1 cellular context compared by ENCODE assay signal in the genomic region with DNA sequence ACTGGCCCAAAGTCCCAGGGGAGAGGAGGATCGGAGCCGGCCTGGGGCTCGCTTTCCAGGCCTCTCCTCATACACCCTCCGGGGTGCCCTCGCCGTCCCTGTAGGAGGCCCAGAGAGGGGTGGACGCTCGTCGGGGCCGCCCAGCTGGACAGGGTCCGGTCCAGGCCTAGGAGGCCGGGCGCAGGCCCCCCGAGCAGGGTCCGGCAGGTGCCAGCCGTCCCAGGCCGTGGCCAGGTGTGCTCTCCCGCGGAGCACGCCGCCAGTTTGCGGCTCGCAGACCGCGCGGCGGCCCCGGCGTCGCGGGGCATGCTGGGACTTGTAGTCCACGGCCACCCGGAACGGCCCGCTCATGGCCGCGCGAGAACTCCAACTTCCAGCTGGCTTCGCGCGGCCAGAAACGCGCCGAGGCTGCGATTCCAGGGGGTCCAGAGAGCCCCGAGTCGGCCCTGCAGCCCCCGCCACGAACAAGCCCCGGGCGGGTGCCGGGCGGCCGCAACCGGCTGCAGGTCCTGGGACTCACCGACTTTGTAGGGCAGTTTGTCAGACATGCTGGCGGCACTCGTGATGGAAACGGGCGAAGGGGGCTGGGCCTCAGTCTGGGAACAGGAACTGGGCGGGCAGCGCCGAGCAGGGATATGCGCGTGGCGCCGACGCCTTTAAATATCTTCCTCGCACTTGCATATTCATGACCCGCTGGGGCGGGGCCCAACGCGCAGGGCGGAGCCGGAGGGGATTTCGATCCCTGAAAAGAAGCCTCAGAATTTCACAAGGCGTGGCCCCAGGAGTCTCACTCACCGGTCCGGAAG.
A peak's percentile ranks its signal among the peaks of the same experiment; 100 is the strongest.
TF ChIP-seq lines count a peak whose summit lies in the region.

A gene (minus strand): TSS at position 633 of the 806 bp plus-strand sequence. CDS start 85 bp downstream, at position 548.

TF ChIP-seq in HepG2, 621 proteins besides CTCF, POLR2A, EP300 and RAD21 (continued from another document and continues in another):
- TF ChIP-seq, protein P1, sequence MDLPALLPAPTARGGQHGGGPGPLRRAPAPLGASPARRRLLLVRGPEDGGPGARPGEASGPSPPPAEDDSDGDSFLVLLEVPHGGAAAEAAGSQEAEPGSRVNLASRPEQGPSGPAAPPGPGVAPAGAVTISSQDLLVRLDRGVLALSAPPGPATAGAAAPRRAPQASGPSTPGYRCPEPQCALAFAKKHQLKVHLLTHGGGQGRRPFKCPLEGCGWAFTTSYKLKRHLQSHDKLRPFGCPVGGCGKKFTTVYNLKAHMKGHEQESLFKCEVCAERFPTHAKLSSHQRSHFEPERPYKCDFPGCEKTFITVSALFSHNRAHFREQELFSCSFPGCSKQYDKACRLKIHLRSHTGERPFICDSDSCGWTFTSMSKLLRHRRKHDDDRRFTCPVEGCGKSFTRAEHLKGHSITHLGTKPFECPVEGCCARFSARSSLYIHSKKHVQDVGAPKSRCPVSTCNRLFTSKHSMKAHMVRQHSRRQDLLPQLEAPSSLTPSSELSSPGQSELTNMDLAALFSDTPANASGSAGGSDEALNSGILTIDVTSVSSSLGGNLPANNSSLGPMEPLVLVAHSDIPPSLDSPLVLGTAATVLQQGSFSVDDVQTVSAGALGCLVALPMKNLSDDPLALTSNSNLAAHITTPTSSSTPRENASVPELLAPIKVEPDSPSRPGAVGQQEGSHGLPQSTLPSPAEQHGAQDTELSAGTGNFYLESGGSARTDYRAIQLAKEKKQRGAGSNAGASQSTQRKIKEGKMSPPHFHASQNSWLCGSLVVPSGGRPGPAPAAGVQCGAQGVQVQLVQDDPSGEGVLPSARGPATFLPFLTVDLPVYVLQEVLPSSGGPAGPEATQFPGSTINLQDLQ (CRISPR knock-in tag; IDR thresholded peaks at IDR 0.05), result peak; percentile 96
- TF ChIP-seq ZNF33B (CRISPR knock-in tag; IDR thresholded peaks at IDR 0.05), result peak; percentile 69
- no peak for TF ChIP-seq NFRKB (IDR thresholded peaks at IDR 0.05)
- peak; percentile 73 for TF ChIP-seq CEBPB (IDR thresholded peaks at IDR 0.05; ENCODE audit: borderline replicate concordance, low read depth, low read length)
- TF ChIP-seq ZNF547 (CRISPR knock-in tag; IDR thresholded peaks at IDR 0.05), result peak; percentile 96
- TF ChIP-seq GATAD1 (CRISPR knock-in tag; IDR thresholded peaks at IDR 0.05), result peak; percentile 85
- peak; percentile 89 for TF ChIP-seq AHR (CRISPR knock-in tag; IDR thresholded peaks at IDR 0.05)
- TF ChIP-seq, protein P2, sequence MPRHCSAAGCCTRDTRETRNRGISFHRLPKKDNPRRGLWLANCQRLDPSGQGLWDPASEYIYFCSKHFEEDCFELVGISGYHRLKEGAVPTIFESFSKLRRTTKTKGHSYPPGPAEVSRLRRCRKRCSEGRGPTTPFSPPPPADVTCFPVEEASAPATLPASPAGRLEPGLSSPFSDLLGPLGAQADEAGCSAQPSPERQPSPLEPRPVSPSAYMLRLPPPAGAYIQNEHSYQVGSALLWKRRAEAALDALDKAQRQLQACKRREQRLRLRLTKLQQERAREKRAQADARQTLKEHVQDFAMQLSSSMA (CRISPR knock-in tag; IDR thresholded peaks at IDR 0.05), result peak; percentile 98
- TF ChIP-seq GFI1 (CRISPR knock-in tag; IDR thresholded peaks at IDR 0.05; ENCODE audit: borderline replicate concordance), result peak; percentile 49
- peak; percentile 48 for TF ChIP-seq TEAD3 (CRISPR knock-in tag; optimal IDR thresholded peaks at IDR 0.05; ENCODE audit: borderline replicate concordance)
- TF ChIP-seq, protein P3, sequence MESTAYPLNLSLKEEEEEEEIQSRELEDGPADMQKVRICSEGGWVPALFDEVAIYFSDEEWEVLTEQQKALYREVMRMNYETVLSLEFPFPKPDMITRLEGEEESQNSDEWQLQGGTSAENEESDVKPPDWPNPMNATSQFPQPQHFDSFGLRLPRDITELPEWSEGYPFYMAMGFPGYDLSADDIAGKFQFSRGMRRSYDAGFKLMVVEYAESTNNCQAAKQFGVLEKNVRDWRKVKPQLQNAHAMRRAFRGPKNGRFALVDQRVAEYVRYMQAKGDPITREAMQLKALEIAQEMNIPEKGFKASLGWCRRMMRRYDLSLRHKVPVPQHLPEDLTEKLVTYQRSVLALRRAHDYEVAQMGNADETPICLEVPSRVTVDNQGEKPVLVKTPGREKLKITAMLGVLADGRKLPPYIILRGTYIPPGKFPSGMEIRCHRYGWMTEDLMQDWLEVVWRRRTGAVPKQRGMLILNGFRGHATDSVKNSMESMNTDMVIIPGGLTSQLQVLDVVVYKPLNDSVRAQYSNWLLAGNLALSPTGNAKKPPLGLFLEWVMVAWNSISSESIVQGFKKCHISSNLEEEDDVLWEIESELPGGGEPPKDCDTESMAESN (CRISPR knock-in tag; conservative IDR thresholded peaks at IDR 0.05), result peak; percentile 86
- TF ChIP-seq ZKSCAN1 (IDR thresholded peaks at IDR 0.05; ENCODE audit: low read length), result no peak
- TF ChIP-seq, protein P4, sequence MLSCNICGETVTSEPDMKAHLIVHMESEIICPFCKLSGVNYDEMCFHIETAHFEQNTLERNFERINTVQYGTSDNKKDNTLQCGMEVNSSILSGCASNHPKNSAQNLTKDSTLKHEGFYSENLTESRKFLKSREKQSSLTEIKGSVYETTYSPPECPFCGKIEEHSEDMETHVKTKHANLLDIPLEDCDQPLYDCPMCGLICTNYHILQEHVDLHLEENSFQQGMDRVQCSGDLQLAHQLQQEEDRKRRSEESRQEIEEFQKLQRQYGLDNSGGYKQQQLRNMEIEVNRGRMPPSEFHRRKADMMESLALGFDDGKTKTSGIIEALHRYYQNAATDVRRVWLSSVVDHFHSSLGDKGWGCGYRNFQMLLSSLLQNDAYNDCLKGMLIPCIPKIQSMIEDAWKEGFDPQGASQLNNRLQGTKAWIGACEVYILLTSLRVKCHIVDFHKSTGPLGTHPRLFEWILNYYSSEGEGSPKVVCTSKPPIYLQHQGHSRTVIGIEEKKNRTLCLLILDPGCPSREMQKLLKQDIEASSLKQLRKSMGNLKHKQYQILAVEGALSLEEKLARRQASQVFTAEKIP (CRISPR knock-in tag; IDR thresholded peaks at IDR 0.05; ENCODE audit: borderline replicate concordance), result peak; percentile 95; the same call in 1 of the 2 replicates
- peak; percentile 18; the same call in 1 of the 2 replicates for TF ChIP-seq HOXA9 (CRISPR knock-in tag; IDR thresholded peaks at IDR 0.05; ENCODE audit: borderline replicate concordance)
- TF ChIP-seq PPARG (CRISPR knock-in tag; conservative IDR thresholded peaks at IDR 0.05), result peak; percentile 61
- TF ChIP-seq ZNF790 (CRISPR knock-in tag; IDR thresholded peaks at IDR 0.05; ENCODE audit: borderline replicate concordance), result peak; percentile 37; the same call in 1 of the 2 replicates
- peak; percentile 100 for TF ChIP-seq THAP11 (CRISPR knock-in tag; IDR thresholded peaks at IDR 0.05)
- TF ChIP-seq, protein P5, sequence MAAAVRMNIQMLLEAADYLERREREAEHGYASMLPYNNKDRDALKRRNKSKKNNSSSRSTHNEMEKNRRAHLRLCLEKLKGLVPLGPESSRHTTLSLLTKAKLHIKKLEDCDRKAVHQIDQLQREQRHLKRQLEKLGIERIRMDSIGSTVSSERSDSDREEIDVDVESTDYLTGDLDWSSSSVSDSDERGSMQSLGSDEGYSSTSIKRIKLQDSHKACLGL (CRISPR knock-in tag; IDR thresholded peaks at IDR 0.05), result peak; percentile 99
- no peak for TF ChIP-seq SP1 (IDR thresholded peaks at IDR 0.05)
- TF ChIP-seq SP1 (CRISPR knock-in tag; IDR thresholded peaks at IDR 0.05), result peak; percentile 70; the same call in 1 of the 2 replicates
- TF ChIP-seq, protein P6, sequence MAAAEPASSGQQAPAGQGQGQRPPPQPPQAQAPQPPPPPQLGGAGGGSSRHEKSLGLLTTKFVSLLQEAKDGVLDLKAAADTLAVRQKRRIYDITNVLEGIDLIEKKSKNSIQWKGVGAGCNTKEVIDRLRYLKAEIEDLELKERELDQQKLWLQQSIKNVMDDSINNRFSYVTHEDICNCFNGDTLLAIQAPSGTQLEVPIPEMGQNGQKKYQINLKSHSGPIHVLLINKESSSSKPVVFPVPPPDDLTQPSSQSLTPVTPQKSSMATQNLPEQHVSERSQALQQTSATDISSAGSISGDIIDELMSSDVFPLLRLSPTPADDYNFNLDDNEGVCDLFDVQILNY (CRISPR knock-in tag; conservative IDR thresholded peaks at IDR 0.05), result peak; percentile 83
- peak; percentile 95 for TF ChIP-seq ZNF607 (CRISPR knock-in tag; IDR thresholded peaks at IDR 0.05; ENCODE audit: borderline replicate concordance)
- peak; percentile 81 for TF ChIP-seq ISL2 (CRISPR knock-in tag; IDR thresholded peaks at IDR 0.05)
- TF ChIP-seq, protein P7, sequence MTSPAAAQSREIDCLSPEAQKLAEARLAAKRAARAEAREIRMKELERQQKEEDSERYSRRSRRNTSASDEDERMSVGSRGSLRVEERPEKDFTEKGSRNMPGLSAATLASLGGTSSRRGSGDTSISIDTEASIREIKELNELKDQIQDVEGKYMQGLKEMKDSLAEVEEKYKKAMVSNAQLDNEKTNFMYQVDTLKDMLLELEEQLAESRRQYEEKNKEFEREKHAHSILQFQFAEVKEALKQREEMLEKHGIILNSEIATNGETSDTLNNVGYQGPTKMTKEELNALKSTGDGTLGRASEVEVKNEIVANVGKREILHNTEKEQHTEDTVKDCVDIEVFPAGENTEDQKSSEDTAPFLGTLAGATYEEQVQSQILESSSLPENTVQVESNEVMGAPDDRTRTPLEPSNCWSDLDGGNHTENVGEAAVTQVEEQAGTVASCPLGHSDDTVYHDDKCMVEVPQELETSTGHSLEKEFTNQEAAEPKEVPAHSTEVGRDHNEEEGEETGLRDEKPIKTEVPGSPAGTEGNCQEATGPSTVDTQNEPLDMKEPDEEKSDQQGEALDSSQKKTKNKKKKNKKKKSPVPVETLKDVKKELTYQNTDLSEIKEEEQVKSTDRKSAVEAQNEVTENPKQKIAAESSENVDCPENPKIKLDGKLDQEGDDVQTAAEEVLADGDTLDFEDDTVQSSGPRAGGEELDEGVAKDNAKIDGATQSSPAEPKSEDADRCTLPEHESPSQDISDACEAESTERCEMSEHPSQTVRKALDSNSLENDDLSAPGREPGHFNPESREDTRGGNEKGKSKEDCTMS (CRISPR knock-in tag; conservative IDR thresholded peaks at IDR 0.05), result no peak; the same call in 1 of the 2 replicates
- TF ChIP-seq, protein P8, sequence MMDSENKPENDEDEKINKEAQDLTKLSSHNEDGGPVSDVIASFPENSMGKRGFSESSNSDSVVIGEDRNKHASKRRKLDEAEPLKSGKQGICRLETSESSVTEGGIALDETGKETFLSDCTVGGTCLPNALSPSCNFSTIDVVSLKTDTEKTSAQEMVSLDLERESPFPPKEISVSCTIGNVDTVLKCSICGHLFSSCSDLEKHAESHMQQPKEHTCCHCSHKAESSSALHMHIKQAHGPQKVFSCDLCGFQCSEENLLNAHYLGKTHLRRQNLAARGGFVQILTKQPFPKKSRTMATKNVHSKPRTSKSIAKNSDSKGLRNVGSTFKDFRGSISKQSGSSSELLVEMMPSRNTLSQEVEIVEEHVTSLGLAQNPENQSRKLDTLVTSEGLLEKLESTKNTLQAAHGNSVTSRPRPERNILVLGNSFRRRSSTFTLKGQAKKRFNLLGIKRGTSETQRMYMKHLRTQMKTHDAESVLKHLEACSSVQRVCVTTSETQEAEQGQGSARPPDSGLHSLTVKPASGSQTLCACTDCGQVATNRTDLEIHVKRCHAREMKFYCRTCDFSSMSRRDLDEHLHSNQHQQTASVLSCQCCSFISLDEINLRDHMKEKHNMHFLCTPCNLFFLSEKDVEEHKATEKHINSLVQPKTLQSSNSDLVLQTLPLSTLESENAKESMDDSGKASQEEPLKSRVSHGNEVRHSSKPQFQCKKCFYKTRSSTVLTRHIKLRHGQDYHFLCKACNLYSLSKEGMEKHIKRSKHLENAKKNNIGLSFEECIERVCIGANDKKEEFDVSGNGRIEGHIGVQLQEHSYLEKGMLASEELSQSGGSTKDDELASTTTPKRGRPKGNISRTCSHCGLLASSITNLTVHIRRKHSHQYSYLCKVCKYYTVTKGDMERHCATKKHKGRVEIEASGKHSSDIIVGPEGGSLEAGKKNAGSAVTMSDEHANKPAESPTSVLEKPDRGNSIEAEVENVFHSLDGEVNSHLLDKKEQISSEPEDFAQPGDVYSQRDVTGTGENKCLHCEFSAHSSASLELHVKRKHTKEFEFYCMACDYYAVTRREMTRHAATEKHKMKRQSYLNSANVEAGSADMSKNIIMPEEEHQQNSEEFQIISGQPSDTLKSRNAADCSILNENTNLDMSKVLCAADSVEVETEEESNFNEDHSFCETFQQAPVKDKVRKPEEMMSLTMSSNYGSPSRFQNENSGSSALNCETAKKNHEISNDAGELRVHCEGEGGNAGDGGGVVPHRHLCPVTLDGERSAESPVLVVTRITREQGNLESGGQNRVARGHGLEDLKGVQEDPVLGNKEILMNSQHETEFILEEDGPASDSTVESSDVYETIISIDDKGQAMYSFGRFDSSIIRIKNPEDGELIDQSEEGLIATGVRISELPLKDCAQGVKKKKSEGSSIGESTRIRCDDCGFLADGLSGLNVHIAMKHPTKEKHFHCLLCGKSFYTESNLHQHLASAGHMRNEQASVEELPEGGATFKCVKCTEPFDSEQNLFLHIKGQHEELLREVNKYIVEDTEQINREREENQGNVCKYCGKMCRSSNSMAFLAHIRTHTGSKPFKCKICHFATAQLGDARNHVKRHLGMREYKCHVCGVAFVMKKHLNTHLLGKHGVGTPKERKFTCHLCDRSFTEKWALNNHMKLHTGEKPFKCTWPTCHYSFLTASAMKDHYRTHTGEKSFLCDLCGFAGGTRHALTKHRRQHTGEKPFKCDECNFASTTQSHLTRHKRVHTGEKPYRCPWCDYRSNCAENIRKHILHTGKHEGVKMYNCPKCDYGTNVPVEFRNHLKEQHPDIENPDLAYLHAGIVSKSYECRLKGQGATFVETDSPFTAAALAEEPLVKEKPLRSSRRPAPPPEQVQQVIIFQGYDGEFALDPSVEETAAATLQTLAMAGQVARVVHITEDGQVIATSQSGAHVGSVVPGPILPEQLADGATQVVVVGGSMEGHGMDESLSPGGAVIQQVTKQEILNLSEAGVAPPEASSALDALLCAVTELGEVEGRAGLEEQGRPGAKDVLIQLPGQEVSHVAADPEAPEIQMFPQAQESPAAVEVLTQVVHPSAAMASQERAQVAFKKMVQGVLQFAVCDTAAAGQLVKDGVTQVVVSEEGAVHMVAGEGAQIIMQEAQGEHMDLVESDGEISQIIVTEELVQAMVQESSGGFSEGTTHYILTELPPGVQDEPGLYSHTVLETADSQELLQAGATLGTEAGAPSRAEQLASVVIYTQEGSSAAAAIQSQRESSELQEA (CRISPR knock-in tag; IDR thresholded peaks at IDR 0.05; ENCODE audit: not compliant biosample characterization), result peak; percentile 24
- TF ChIP-seq ZC3H4 (CRISPR knock-in tag; IDR thresholded peaks at IDR 0.05; ENCODE audit: borderline replicate concordance), result no peak
- peak; percentile 92; the same call in 1 of the 2 replicates for TF ChIP-seq ZNF33A (CRISPR knock-in tag; IDR thresholded peaks at IDR 0.05; ENCODE audit: borderline replicate concordance)
- TF ChIP-seq ZNF703 (CRISPR knock-in tag; IDR thresholded peaks at IDR 0.05; ENCODE audit: borderline replicate concordance), result 0 out of 2 replicates have a peak, but pooled peaks have one; percentile 43
- peak; percentile 96 for TF ChIP-seq TSC22D2 (CRISPR knock-in tag; IDR thresholded peaks at IDR 0.05; ENCODE audit: borderline replicate concordance)
- TF ChIP-seq ZNF720 (CRISPR knock-in tag; IDR thresholded peaks at IDR 0.05), result peak; percentile 34; the same call in 1 of the 2 replicates
- TF ChIP-seq ZSCAN29 (CRISPR knock-in tag; conservative IDR thresholded peaks at IDR 0.05), result no peak
- peak; percentile 99 for TF ChIP-seq ZFY (CRISPR knock-in tag; IDR thresholded peaks at IDR 0.05)
- TF ChIP-seq BRCA1 (CRISPR knock-in tag; IDR thresholded peaks at IDR 0.05), result peak; percentile 93
- peak; percentile 91 for TF ChIP-seq SKI (IDR thresholded peaks at IDR 0.05; ENCODE audit: partially characterized antibody)
- peak; percentile 93 for TF ChIP-seq ZNF776 (CRISPR knock-in tag; IDR thresholded peaks at IDR 0.05)
- TF ChIP-seq ATF7-NPFF (CRISPR knock-in tag; IDR thresholded peaks at IDR 0.05; ENCODE audit: low read depth), result peak; percentile 99
